20 cellular contexts compared by ENCODE assay signal in genomic region chr14:20345366-20345765, GRCh38. TPM values are rescaled to one million over a fixed set of nuclear protein-coding genes. Genes with fewer than 3 reads are reported as not detected.
A peak's percentile ranks its signal among the peaks of the same experiment; 100 is the strongest.
DNase-seq lines count a peak whose midpoint lies in the region; ATAC-seq and TF ChIP-seq lines count a peak whose summit lies in the region.
"Had no signal": no experiment of that assay in that cellular context is flagged by ENCODE, and none has a peak within 500 bp of the region (broad histone marks: within the 10 kb centered on the region; RNA-seq: fewer than 3 reads in every experiment).

No MANE protein-coding gene starts in this region.

- H3K27ac Mint-ChIP-seq in MCF 10A (ENCODE audit: low read depth, unreplicated experiment) (peak overlapping the region; percentile 32), T-helper 17 cell (peak overlapping the region; percentile 66), endothelial cell (ENCODE audit: unreplicated experiment) (peak overlapping the region; percentile 12), type B pancreatic cell (peak overlapping the region; percentile 61)

- H3K9me3 Mint-ChIP-seq in MCF 10A (ENCODE audit: unreplicated experiment) (no peaks in the 10 kb centered on the region), endothelial cell (ENCODE audit: unreplicated experiment) (no peaks in the 10 kb centered on the region), type B pancreatic cell (no peaks in the 10 kb centered on the region)

- TF ChIP-seq CTCF in MCF 10A (IDR thresholded peaks at IDR 0.05; ENCODE audit: unreplicated experiment): no peak
- no peak for TF ChIP-seq CTCF in mammary epithelial cell (conservative IDR thresholded peaks at IDR 0.05 in 1 of 2, IDR thresholded peaks at IDR 0.05 in 1 of 2; ENCODE audit: extremely low read depth in 1 of 2, insufficient read depth in 1 of 2, low read depth in 1 of 2, low read length in 2 of 2)
- TF ChIP-seq CTCF in endothelial cell (IDR thresholded peaks at IDR 0.05; ENCODE audit: unreplicated experiment): no peak
- TF ChIP-seq CTCF in type B pancreatic cell (conservative IDR thresholded peaks at IDR 0.05): no peak
- no peak for TF ChIP-seq CTCF in stomach (IDR thresholded peaks at IDR 0.05)

- WGBS in mammary epithelial cell (ENCODE audit: low coverage, missing lambda C conversion rate): 100% methylated on average over 1 of the region's 1 CpG
- 91 to 95% (median 94%) methylated on average over 1 of the region's 1 CpG for WGBS in stomach, 5 donors

- H2AFZ ChIP-seq in mammary epithelial cell (ENCODE audit: low read depth, low read length): no peak overlapping the region

- TF ChIP-seq EP300 in stomach (IDR thresholded peaks at IDR 0.05): no peak

- H3K27ac ChIP-seq in mammary epithelial cell (ENCODE audit: insufficient read depth, low read depth, low read length) (no peak overlapping the region), stomach (no peak overlapping the region)

- no peak for ATAC-seq in T-helper 17 cell

- no peak overlapping the region for H3K9ac ChIP-seq in mammary epithelial cell (ENCODE audit: insufficient read depth, low read length)

- H3K36me3 Mint-ChIP-seq in MCF 10A (ENCODE audit: insufficient read depth, unreplicated experiment) (peaks cover 55% of the 10 kb centered on the region), T-helper 17 cell (ENCODE audit: low read depth) (peaks cover 4% of the 10 kb centered on the region), endothelial cell (ENCODE audit: low read depth, unreplicated experiment) (peaks cover 22% of the 10 kb centered on the region), type B pancreatic cell (peaks cover 23% of the 10 kb centered on the region)

- POLR2A ChIA-PET in MCF 10A (lab: Yijun Ruan, JAX): interaction anchor here (4.3 kb wide), 1 partner anchor 338 kb away, joined by 65 read pairs; the partner anchor contains the start of gene RNASE4

- BruUV-seq in MCF 10A (replicated peaks; lab: Mats Ljungman, UMichigan) (no TSS peak), mammary epithelial cell (replicated peaks; lab: Mats Ljungman, UMichigan) (no TSS peak)

- H3K27me3 ChIP-seq in mammary epithelial cell (ENCODE audit: insufficient read depth, low read length): no peaks in the 10 kb centered on the region
- H3K27me3 ChIP-seq in stomach: no peaks in the 10 kb centered on the region
- H3K27me3 ChIP-seq: esophagus muscularis mucosa had no signal

- in situ Hi-C loops in mammary epithelial cell (cut with MboI; ENCODE audit: low sequenced_read_pairs in 2 of 2): loop anchor here in 1 of 2 donors (25.0 kb wide), 2 partner anchors 117 to 342 kb away; partner anchors contain the start of genes ANG, APEX1, OSGEP and PIP4P1

- H3K36me3 ChIP-seq in mammary epithelial cell (ENCODE audit: insufficient read depth, low read length): peaks cover 19% of the 10 kb centered on the region
- H3K36me3 ChIP-seq in stomach: peaks cover 9 to 56% (median 50%) of the 10 kb centered on the region in 4 donors

- H3K27me3 Mint-ChIP-seq in MCF 10A (ENCODE audit: insufficient read depth, unreplicated experiment) (no peaks in the 10 kb centered on the region), T-helper 17 cell (no peaks in the 10 kb centered on the region), endothelial cell (ENCODE audit: unreplicated experiment) (peaks cover 9% of the 10 kb centered on the region), type B pancreatic cell (peaks cover 4% of the 10 kb centered on the region)

- H3K4me1 Mint-ChIP-seq in MCF 10A (ENCODE audit: insufficient read depth, unreplicated experiment) (peaks cover 7% of the 10 kb centered on the region), T-helper 17 cell (peaks cover 16% of the 10 kb centered on the region), endothelial cell (ENCODE audit: unreplicated experiment) (no peaks in the 10 kb centered on the region), type B pancreatic cell (ENCODE audit: unreplicated experiment) (peaks cover 5% of the 10 kb centered on the region)

- no peak overlapping the region for H3K4me3 ChIP-seq in mammary epithelial cell (replicated peaks in 1 of 3; ENCODE audit: insufficient read depth in 1 of 3, low read depth in 2 of 3, low read length in 3 of 3)
- no peak overlapping the region for H3K4me3 ChIP-seq in stomach
- H3K4me3 ChIP-seq: esophagus muscularis mucosa had no signal

- H3K4me3 Mint-ChIP-seq in MCF 10A (ENCODE audit: unreplicated experiment) (no peak overlapping the region), T-helper 17 cell (no peak overlapping the region), endothelial cell (ENCODE audit: unreplicated experiment) (peak overlapping the region; percentile 48), type B pancreatic cell (peak overlapping the region; percentile 71)

- peaks cover 16% of the 10 kb centered on the region for H3K79me2 ChIP-seq in mammary epithelial cell (ENCODE audit: insufficient read depth, low read length)

- no peaks in the 10 kb centered on the region for H3K9me3 ChIP-seq in mammary epithelial cell (replicated peaks; ENCODE audit: insufficient read depth, low read length)
- no peaks in the 10 kb centered on the region for H3K9me3 ChIP-seq in T-helper 17 cell (ENCODE audit: control insufficient read depth, low read length, poor library complexity, severe bottlenecking)
- H3K9me3 ChIP-seq in stomach: no peaks in the 10 kb centered on the region
- H3K9me3 ChIP-seq: Caco-2, esophagus muscularis mucosa had no signal

- H3K4me1 ChIP-seq in mammary epithelial cell (ENCODE audit: insufficient read depth, low read length) (no peaks in the 10 kb centered on the region), stomach (peaks cover 5 to 22% (median 11%) of the 10 kb centered on the region in 4 donors)
- H3K4me1 ChIP-seq: Caco-2 had no signal

- dilution Hi-C loops in mammary epithelial cell (cut with HindIII; ENCODE audit: low sequenced_read_pairs): no loop called here

- TF ChIP-seq POLR2A in stomach (IDR thresholded peaks at IDR 0.05): no peak
- no peak for TF ChIP-seq POLR2A in erythroblast (IDR thresholded peaks at IDR 0.05; ENCODE audit: low read length)

- H4K20me1 ChIP-seq in mammary epithelial cell (ENCODE audit: insufficient read depth, low read length): no peaks in the 10 kb centered on the region

- intact Hi-C loops in MCF 10A (cut with micrococcal nuclease) (no loop called here), mammary epithelial cell (cut with micrococcal nuclease) (no loop called here), stomach (cut with DNase I; ENCODE audit: low total_unique reads) (no loop called here)

- no peak overlapping the region for H3K4me2 ChIP-seq in mammary epithelial cell (ENCODE audit: insufficient read depth, low read depth, low read length)

- DNase-seq in MCF 10A (ENCODE audit: unreplicated experiment) (no peak), mammary epithelial cell (no peak), T-helper 17 cell (no peak), endothelial cell (ENCODE audit: low spot score) (no peak), type B pancreatic cell (ENCODE audit: extremely low spot score, unreplicated experiment) (no peak), stomach (no peak), HPDE6-E6E7 (ENCODE audit: extremely low spot score) (no peak), erythroblast (lab: John Stamatoyannopoulos, UW) (no peak)
- DNase-seq: activated CD4-positive, alpha-beta T cell treated with anti-CD3 and anti-CD28 coated beads for 4 hours; activated T-cell treated with anti-CD3 and anti-CD28 coated beads, Interleukin-2, amount 50 U/mL, for 48 hours; amygdala; Caco-2; central memory CD4-positive, alpha-beta T cell; EL; KBM-7; NCI-H2081; NCI-H510A; retina; T1000 had no signal

- CTCF ChIA-PET in MCF 10A (lab: Yijun Ruan, JAX) (interaction anchor here (1.3 to 8.8 kb wide), 2 partner anchors 18 to 20 kb away, joined by 4 to 57 read pairs; no protein-coding TSS in a partner anchor), mammary epithelial cell (lab: Charles Lee; ENCODE audit: low non-redundant PET) (no interaction called here)

RNA-seq across cellular contexts. Expression of gene PARP2, which starts 1.9 kb away (rescaled TPM):
- 30.4 and 33.4 TPM in 2 replicates for total RNA-seq in MCF 10A (2022)
- total RNA-seq in mammary epithelial cell: 10 to 100 TPM in 1 of 2 donors, 1 to 10 TPM in 1; 5.8 to 29.3 TPM
- polyA plus RNA-seq in mammary epithelial cell: 21.1 TPM
- polyA minus RNA-seq in mammary epithelial cell: 17.3 TPM
- 10 to 100 TPM; 18.1 to 22.3 TPM for total RNA-seq in T-helper 17 cell
- 24.4 TPM for total RNA-seq in endothelial cell (ENCODE audit: unreplicated experiment)
- total RNA-seq in type B pancreatic cell (ENCODE audit: low replicate concordance): 25.5 and 36.3 TPM in 2 replicates
- 10 to 100 TPM in 3 of 5 donors, 1 to 10 TPM in 2; 4.1 to 30.4 (median 17.7) TPM for total RNA-seq in stomach
- polyA plus RNA-seq in stomach: 10 to 100 TPM in 2 of 3 donors, 1 to 10 TPM in 1; 7.5 to 16.0 (median 11.2) TPM

RNA-seq across cellular contexts. Expression of gene CCNB1IP1, which starts 12.3 kb away (rescaled TPM):
- total RNA-seq in MCF 10A (2022) (105 and 108 TPM in 2 replicates), mammary epithelial cell (10 to 100 TPM; 51.2 to 55.4 TPM), T-helper 17 cell (10 to 100 TPM; 20.2 to 26.3 TPM), endothelial cell (ENCODE audit: unreplicated experiment) (91.1 TPM), type B pancreatic cell (ENCODE audit: low replicate concordance) (76.5 and 95.9 TPM in 2 replicates), stomach (100 to 1,000 TPM in 1 of 5 donors, 10 to 100 TPM in 3, 1 to 10 TPM in 1; 2.6 to 104 (median 58.9) TPM)
- polyA plus RNA-seq in mammary epithelial cell (37.7 TPM), stomach (10 to 100 TPM; 39.2 to 69.5 (median 52.7) TPM)
- polyA minus RNA-seq in mammary epithelial cell: 16.8 TPM

RNA-seq across cellular contexts. Expression of gene TTC5, which starts 39.6 kb away (rescaled TPM):
- total RNA-seq in MCF 10A (2022): 18.4 and 22.9 TPM in 2 replicates
- 10 to 100 TPM; 15.2 to 18.3 TPM for total RNA-seq in mammary epithelial cell
- polyA plus RNA-seq in mammary epithelial cell: 11.3 TPM
- 3.4 TPM for polyA minus RNA-seq in mammary epithelial cell
- 10 to 100 TPM; 16.5 TPM for total RNA-seq in T-helper 17 cell
- 14.3 TPM for total RNA-seq in endothelial cell (ENCODE audit: unreplicated experiment)
- total RNA-seq in type B pancreatic cell (ENCODE audit: low replicate concordance): 21.0 and 26.3 TPM in 2 replicates
- total RNA-seq in stomach: 10 to 100 TPM in 2 of 5 donors, 1 to 10 TPM in 3; 2.3 to 30.3 (median 6.2) TPM
- 1 to 10 TPM; 2.9 to 5.0 (median 3.8) TPM for polyA plus RNA-seq in stomach

Comparison
In these comparisons a context has a peak if more than half of its experiments do, and no peak if none do; other contexts are left out.
1. H3K27ac Mint-ChIP-seq: peak in every context shown above with its lines; median percentile 66 in T-helper 17 cell; 61 in type B pancreatic cell; 32 in MCF 10A; 12 in endothelial cell.
2. H3K4me3 Mint-ChIP-seq: peak in endothelial cell (single experiment) and type B pancreatic cell (single experiment); none in MCF 10A (single experiment) and T-helper 17 cell (single experiment).